ENCODE assay signal across 8 cellular contexts in the genomic region with DNA sequence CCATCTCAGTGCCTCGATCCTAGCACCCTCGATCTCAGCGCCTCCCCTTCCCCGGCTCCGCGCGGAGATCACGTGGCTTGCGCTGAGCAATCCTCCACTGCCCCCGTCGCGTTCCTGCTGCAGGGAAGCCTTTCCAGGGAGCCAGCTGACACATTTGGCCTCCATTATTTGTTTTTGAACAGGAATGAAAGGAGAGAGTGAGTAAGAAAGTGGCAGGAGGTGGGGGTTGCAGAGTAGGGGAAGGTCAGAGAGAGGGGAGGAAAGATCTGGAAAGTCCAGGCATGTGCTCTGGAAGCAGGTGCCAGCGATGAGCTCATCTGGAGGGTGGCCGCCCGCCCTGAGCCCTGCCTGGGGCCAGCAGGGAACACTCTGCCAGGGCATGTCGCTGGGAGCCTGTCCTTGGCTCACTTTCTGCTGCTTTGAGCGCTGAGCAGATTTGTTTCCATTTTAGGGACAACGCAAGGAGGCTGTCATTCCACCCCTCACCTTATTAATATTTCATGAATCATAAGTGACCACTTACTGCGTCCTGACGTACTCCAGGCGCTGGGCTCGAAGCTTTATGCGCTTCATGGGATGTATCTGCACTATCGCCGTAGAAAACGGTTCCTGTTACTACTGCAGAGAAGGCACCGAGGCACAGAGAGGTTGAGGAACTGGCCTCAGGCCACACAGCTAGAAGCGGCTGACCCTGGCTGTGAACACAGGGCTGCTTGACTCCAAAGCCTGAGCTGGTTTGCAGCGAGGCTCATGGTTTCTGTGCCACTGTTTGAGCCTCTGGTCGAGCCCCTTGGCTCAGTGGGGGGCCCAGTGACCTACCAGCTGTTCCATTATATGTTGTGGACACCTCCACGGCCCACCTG.
DNase-seq lines count a peak whose midpoint lies in the region; ATAC-seq and TF ChIP-seq lines count a peak whose summit lies in the region.

No MANE protein-coding gene starts in this region.

- no peak overlapping the region for H3K9ac ChIP-seq in neural progenitor cell

- H3K36me3 ChIP-seq in Peyer's patch, result no peaks in the 10 kb centered on the region
- H3K36me3 ChIP-seq in neural progenitor cell, result no peaks in the 10 kb centered on the region
- H3K36me3 ChIP-seq in H7 (replicated peaks; ENCODE audit: control insufficient read depth, insufficient read depth, low read length), result no peaks in the 10 kb centered on the region

- H3K4me3 Mint-ChIP-seq in neural progenitor cell, result no peak overlapping the region

- no peaks in the 10 kb centered on the region for H3K36me3 Mint-ChIP-seq in neural progenitor cell

- H3K4me1 ChIP-seq in Peyer's patch (peaks cover 8 to 87% (median 58%) of the 10 kb centered on the region in 4 donors), neural progenitor cell (peaks cover 65% of the 10 kb centered on the region)

- H3K9me3 Mint-ChIP-seq in neural progenitor cell, result no peaks in the 10 kb centered on the region

- DNase-seq in Ammon's horn (ENCODE audit: low spot score), result peak; percentile 77
- peak in 1 of 3 donors; percentile 77 for DNase-seq in Peyer's patch
- DNase-seq in fibroblast of mammary gland (ENCODE audit: low read depth), result peak; percentile 97
- no peak for DNase-seq in neural progenitor cell (ENCODE audit: low spot score)
- DNase-seq in H7, result no peak
- DNase-seq in NK-92 (lab: John Stamatoyannopoulos, UW; ENCODE audit: unreplicated experiment), result no peak

- H3K4me2 ChIP-seq in neural progenitor cell, result no peak overlapping the region

- H3K4me3 ChIP-seq in Peyer's patch (no peak overlapping the region), fibroblast of mammary gland (ENCODE audit: control insufficient read depth, low read depth, low read length) (no peak overlapping the region), neural progenitor cell (no peak overlapping the region), H7 (ENCODE audit: insufficient read depth, low read depth, low read length) (no peak overlapping the region)

- no peaks in the 10 kb centered on the region for H3K27me3 ChIP-seq in Peyer's patch
- H3K27me3 ChIP-seq in neural progenitor cell, result no peaks in the 10 kb centered on the region
- no peaks in the 10 kb centered on the region for H3K27me3 ChIP-seq in H7 (ENCODE audit: control insufficient read depth, insufficient read depth, low read length)

- peaks cover 59% of the 10 kb centered on the region for H3K4me1 Mint-ChIP-seq in neural progenitor cell

- peak overlapping the region; percentile 57 for H3K27ac Mint-ChIP-seq in neural progenitor cell

- H3K27me3 Mint-ChIP-seq in neural progenitor cell (ENCODE audit: insufficient read depth, low read depth), result peaks cover 8% of the 10 kb centered on the region

- H3K27ac ChIP-seq in Peyer's patch (peak overlapping the region; percentile 54 to 84 (median 81)), neural progenitor cell (no peak overlapping the region)

- no peak for TF ChIP-seq CTCF in Peyer's patch (IDR thresholded peaks at IDR 0.05)
- no peak for TF ChIP-seq CTCF in fibroblast of mammary gland (conservative IDR thresholded peaks at IDR 0.05; ENCODE audit: control insufficient read depth, insufficient read depth, low read depth, low read length)
- TF ChIP-seq CTCF in neural progenitor cell (IDR thresholded peaks at IDR 0.05), result no peak

- no peak overlapping the region for H2AFZ ChIP-seq in neural progenitor cell (replicated peaks)

- TF ChIP-seq POLR2A in Peyer's patch (IDR thresholded peaks at IDR 0.05), result no peak

- no peak for ATAC-seq in GM18511 (IDR thresholded peaks at IDR 0.05; ENCODE audit: unreplicated experiment)
- no peak for ATAC-seq in GM18517 (IDR thresholded peaks at IDR 0.05; ENCODE audit: unreplicated experiment)

- peaks cover 21% of the 10 kb centered on the region for H3F3A ChIP-seq in neural progenitor cell (ENCODE audit: low read depth)

- no peaks in the 10 kb centered on the region for H3K9me3 ChIP-seq in Peyer's patch
- H3K9me3 ChIP-seq in neural progenitor cell (ENCODE audit: low read depth), result no peaks in the 10 kb centered on the region

- peaks cover 100% of the 10 kb centered on the region for H4K20me1 ChIP-seq in neural progenitor cell (ENCODE audit: low read depth)

- H3K79me2 ChIP-seq in neural progenitor cell (ENCODE audit: low read depth), result peaks cover 83% of the 10 kb centered on the region

Comparison
In these comparisons a context has a peak if more than half of its experiments do, and no peak if none do; other contexts are left out.
1. DNase-seq: peak in Ammon's horn (single experiment) and fibroblast of mammary gland (single experiment); none in neural progenitor cell (single experiment), H7 (single experiment) and NK-92 (single experiment).